Comparison of ENCODE assay signal across 1 cellular context in the genomic region with DNA sequence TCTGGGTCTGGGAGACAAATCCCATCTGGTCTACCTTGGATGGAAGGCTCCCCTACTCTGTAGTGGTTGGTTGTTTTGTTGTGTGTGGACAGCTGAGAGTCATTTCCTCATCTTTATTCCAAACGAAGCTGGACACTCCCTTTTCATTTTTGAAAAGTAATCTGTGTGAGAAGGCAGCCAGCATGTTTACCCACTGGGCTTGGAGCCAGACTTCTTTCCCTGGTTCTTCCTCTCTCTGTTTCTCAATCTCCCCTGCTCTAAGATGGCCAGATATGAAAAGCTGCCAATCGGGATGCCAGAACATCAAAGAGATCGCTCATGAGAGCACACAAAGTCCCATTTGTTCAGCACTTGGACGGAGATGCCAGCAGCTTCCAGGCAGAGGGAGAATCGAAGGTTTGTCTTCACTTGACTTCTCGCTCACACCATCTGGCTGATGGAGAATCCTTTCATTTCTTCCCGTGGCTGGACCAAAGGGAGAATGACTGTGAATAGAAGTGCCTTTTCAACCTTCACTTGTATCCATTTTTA.
TF ChIP-seq lines count a peak whose summit lies in the region.

No MANE protein-coding gene starts in this region.

TF ChIP-seq in HepG2, 621 proteins besides CTCF, POLR2A, EP300 and RAD21 (continued from another document):
- no peak for TF ChIP-seq E2F5 (CRISPR knock-in tag; conservative IDR thresholded peaks at IDR 0.05)
- peak; percentile 75 for TF ChIP-seq ETV6 (CRISPR knock-in tag; conservative IDR thresholded peaks at IDR 0.05)
- peak; percentile 99 for TF ChIP-seq ISL2 (CRISPR knock-in tag; IDR thresholded peaks at IDR 0.05)
- no peak for TF ChIP-seq TRIM22 (IDR thresholded peaks at IDR 0.05)
- TF ChIP-seq KLF11 (CRISPR knock-in tag; IDR thresholded peaks at IDR 0.05): no peak
- TF ChIP-seq HOXA9 (CRISPR knock-in tag; IDR thresholded peaks at IDR 0.05; ENCODE audit: borderline replicate concordance): no peak
- peak; percentile 91 for TF ChIP-seq KDM1A (CRISPR knock-in tag; IDR thresholded peaks at IDR 0.05)
- no peak for TF ChIP-seq CBX2 (IDR thresholded peaks at IDR 0.05; ENCODE audit: low read depth, low read length)
- TF ChIP-seq CBX2 (CRISPR knock-in tag; IDR thresholded peaks at IDR 0.05; ENCODE audit: low read depth): no peak
- TF ChIP-seq ATF4 (CRISPR knock-in tag; IDR thresholded peaks at IDR 0.05): peak in 1 of 2 experiments; percentile 58; a peak in 1 of 4 replicates
